ENCODE assay signal across 25 cellular contexts in genomic region chr19:54480048-54480447, GRCh38. TPM values are rescaled to one million over a fixed set of nuclear protein-coding genes. Genes with fewer than 3 reads are reported as not detected.
"Had no signal": no experiment of that assay in that cellular context is flagged by ENCODE, and none has a peak within 500 bp of the region (broad histone marks: within the 10 kb centered on the region; RNA-seq: fewer than 3 reads in every experiment).

No MANE protein-coding gene starts in this region.

- DNase-seq: activated CD4-positive, alpha-beta T cell treated with anti-CD3 and anti-CD28 coated beads for 4 hours; activated CD4-positive, alpha-beta T cell treated with anti-CD3 and anti-CD28 coated beads, Interleukin-2, amount 50 U/mL, for 48 hours; activated CD4-positive, CD25-positive, alpha-beta regulatory T cell; activated CD8-positive, alpha-beta memory T cell treated with anti-CD3 and anti-CD28 coated beads, Interleukin-2, amount 50 U/mL, for 48 hours; activated naive CD4-positive, alpha-beta T cell; activated T-cell treated with anti-CD3 and anti-CD28 coated beads, Interleukin-2, amount 50 U/mL, for 4 hours; central memory CD4-positive, alpha-beta T cell; effector memory CD4-positive, alpha-beta T cell; foreskin keratinocyte; left lung; ovary; stimulated activated CD4-positive, alpha-beta T cell treated with anti-CD3 and anti-CD28 coated beads, Interleukin-2, amount 100 ng/mL, for 48 hours; stimulated activated naive CD4-positive, alpha-beta T cell had no signal

- H3K4me1 ChIP-seq: foreskin keratinocyte, prostate gland, vagina had no signal

- H3K4me3 ChIP-seq: left lung, lung, ovary, prostate gland, thoracic aorta, vagina had no signal

- H3K9me3 Mint-ChIP-seq: activated T-cell treated with anti-CD3 and anti-CD28 coated beads, Interleukin-2, amount 50 U/mL, for 4 hours; activated T-helper 2 cell treated with anti-CD3 and anti-CD28 coated beads, Interferon-gamma antibody, Interleukin-2, Interleukin-4, amounts not matched to agents 10 μg/mL and 5 μg/mL and 100 μg/mL, durations not matched to agents 14 hours and 24 hours and 36 hours; naive thymus-derived CD8-positive, alpha-beta T cell; type B pancreatic cell had no signal

- H3K27ac ChIP-seq: foreskin keratinocyte, left lung, ovary, prostate gland, thoracic aorta, vagina had no signal

- ATAC-seq: activated T-cell treated with anti-CD3 and anti-CD28 coated beads, Interleukin-2, amount 50 U/mL, for 4 hours; foreskin keratinocyte; left lung; naive thymus-derived CD8-positive, alpha-beta T cell had no signal

- H3K4me3 Mint-ChIP-seq: activated naive CD8-positive, alpha-beta T cell; activated T-cell treated with anti-CD3 and anti-CD28 coated beads, Interleukin-2, amount 50 U/mL, for 4 hours; naive thymus-derived CD8-positive, alpha-beta T cell; type B pancreatic cell had no signal

- H3K27me3 ChIP-seq: ovary, vagina had no signal

- H3K27ac Mint-ChIP-seq: activated naive CD8-positive, alpha-beta T cell; activated T-helper 2 cell treated with anti-CD3 and anti-CD28 coated beads, Interferon-gamma antibody, Interleukin-2, Interleukin-4, amounts not matched to agents 10 μg/mL and 5 μg/mL and 100 μg/mL, durations not matched to agents 14 hours and 24 hours and 36 hours; naive thymus-derived CD8-positive, alpha-beta T cell; type B pancreatic cell had no signal

RNA-seq across cellular contexts. Expression of gene CDC42EP5, which starts 7.0 kb away (rescaled TPM):
- total RNA-seq: naive thymus-derived CD8-positive, alpha-beta T cell had no signal
- polyA plus RNA-seq: naive thymus-derived CD8-positive, alpha-beta T cell had no signal

RNA-seq across cellular contexts. Expression of gene LAIR2, which starts 22.6 kb away (rescaled TPM):
- total RNA-seq: astrocyte; dermis microvascular lymphatic vessel endothelial cell; foreskin keratinocyte; glomerular endothelial cell; kidney epithelial cell; lung; naive thymus-derived CD8-positive, alpha-beta T cell; ovary; prostate gland; thoracic aorta; vagina had no signal
- polyA plus RNA-seq: foreskin keratinocyte, ovary had no signal
